ENCODE assay signal across 9 cellular contexts in the genomic region with DNA sequence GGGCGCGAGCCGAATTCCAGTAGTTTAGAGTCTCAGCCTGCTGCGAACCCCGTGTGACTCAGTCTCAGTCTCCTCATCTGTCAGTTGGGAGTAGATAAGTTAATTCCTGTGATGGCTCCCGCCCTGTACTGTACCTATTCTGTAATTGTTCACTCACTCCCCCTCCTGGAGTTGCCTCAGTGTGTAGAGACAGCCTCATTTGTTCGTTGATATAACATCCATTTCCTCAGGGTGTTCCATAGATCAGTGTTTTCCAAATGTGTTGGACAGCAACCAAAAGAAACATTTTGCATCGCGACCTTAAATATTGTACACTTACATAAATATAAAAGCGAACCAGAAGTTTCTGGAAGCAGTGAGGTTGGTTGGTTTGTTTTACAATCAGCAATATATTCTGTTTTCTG. TPM values are rescaled to one million over a fixed set of nuclear protein-coding genes. Genes with fewer than 3 reads are reported as not detected.
DNase-seq lines count a peak whose midpoint lies in the region; ATAC-seq and TF ChIP-seq lines count a peak whose summit lies in the region.
"Had no signal": no experiment of that assay in that cellular context is flagged by ENCODE, and none has a peak within 500 bp of the region (broad histone marks: within the 10 kb centered on the region; RNA-seq: fewer than 3 reads in every experiment).

No MANE protein-coding gene starts in this region.

- H3K4me1 Mint-ChIP-seq in CD4-positive, alpha-beta T cell (ENCODE audit: low read depth), result peaks cover 67% of the 10 kb centered on the region
- peaks cover 68% of the 10 kb centered on the region for H3K4me1 Mint-ChIP-seq in brain

- H3K4me2 ChIP-seq in mesendoderm (ENCODE audit: low read length), result peak overlapping the region; percentile 34

- no peak overlapping the region for H2AK5ac ChIP-seq in mesendoderm (ENCODE audit: low read length)

- peaks cover 39% of the 10 kb centered on the region for H3K79me2 ChIP-seq in mesendoderm (ENCODE audit: control insufficient read depth, insufficient read depth, low read length)

- H3K9me3 ChIP-seq in CD4-positive, alpha-beta T cell (ENCODE audit: control insufficient read depth, low read length), result no peaks in the 10 kb centered on the region
- no peaks in the 10 kb centered on the region for H3K9me3 ChIP-seq in aorta (ENCODE audit: control insufficient read depth, low read length)

- no peak for ATAC-seq in CD4-positive, alpha-beta T cell (ENCODE audit: poor library complexity)
- ATAC-seq in HG03175 (IDR thresholded peaks at IDR 0.05; ENCODE audit: unreplicated experiment) (peak; percentile 8), aorta (ENCODE audit: low FRiP score) (no peak), HG02884 (IDR thresholded peaks at IDR 0.05; ENCODE audit: unreplicated experiment) (no peak)

- no peak overlapping the region for H4K8ac ChIP-seq in mesendoderm (ENCODE audit: low read depth, low read length)

- no peaks in the 10 kb centered on the region for H3K9me3 Mint-ChIP-seq in CD4-positive, alpha-beta T cell
- peaks cover 0 to 5% (median 3%) of the 10 kb centered on the region in 5 experiments for H3K9me3 Mint-ChIP-seq in brain

- no peak overlapping the region for H2BK5ac ChIP-seq in mesendoderm (ENCODE audit: low read length)

- H3K56ac ChIP-seq in mesendoderm (ENCODE audit: low read length), result peak overlapping the region; percentile 94

- peaks cover 61% of the 10 kb centered on the region for H3K36me3 Mint-ChIP-seq in CD4-positive, alpha-beta T cell (ENCODE audit: low read depth)
- H3K36me3 Mint-ChIP-seq in brain, result peaks cover 43% of the 10 kb centered on the region

- TF ChIP-seq CTCF in CD4-positive, alpha-beta T cell (IDR thresholded peaks at IDR 0.05), result peak; percentile 30
- no peak for TF ChIP-seq CTCF in brain (conservative IDR thresholded peaks at IDR 0.05)
- TF ChIP-seq CTCF in GM20000 (IDR thresholded peaks at IDR 0.05; ENCODE audit: extremely low read depth, missing control alignments), result no peak

- no peak overlapping the region for H2BK15ac ChIP-seq in mesendoderm (replicated peaks; ENCODE audit: low read depth)

- no peak overlapping the region for H3K23ac ChIP-seq in mesendoderm (ENCODE audit: low read length)

- H3K27me3 Mint-ChIP-seq in CD4-positive, alpha-beta T cell, result no peaks in the 10 kb centered on the region
- peaks cover 5% of the 10 kb centered on the region for H3K27me3 Mint-ChIP-seq in brain

- peak overlapping the region; percentile 99 for H3K27ac Mint-ChIP-seq in CD4-positive, alpha-beta T cell
- peak overlapping the region; percentile 97 to 100 (median 99) for H3K27ac Mint-ChIP-seq in brain

- no peak for DNase-seq in CD4-positive, alpha-beta T cell
- no peak for DNase-seq in mesendoderm
- no peak for DNase-seq in aorta
- no peak for DNase-seq in dedifferentiated amniotic fluid mesenchymal stem cell (ENCODE audit: extremely low spot score)
- no peak for DNase-seq in GM20000 (ENCODE audit: low spot score)

- no peak overlapping the region for H3K4ac ChIP-seq in mesendoderm (ENCODE audit: low read depth, low read length)

- H2BK120ac ChIP-seq in mesendoderm (ENCODE audit: low read depth, low read length), result no peak overlapping the region

- peak overlapping the region; percentile 88 for H3K9ac ChIP-seq in mesendoderm (ENCODE audit: low read length)

- no CpG with 5 or more reads among the region's 10 CpGs for WGBS in mesendoderm (ENCODE audit: extremely low coverage, insufficient coverage, low lambda C conversion rate)
- 1% methylated on average over 10 of the region's 10 CpGs for whole genome bisulfite sequencing in aorta, 2 donors

- intact Hi-C loops in CD4-positive, alpha-beta T cell (cut with DNase I, micrococcal nuclease), result loop anchor here (1.0 kb wide), 4 partner anchors 27 to 182 kb away; a partner anchor contains a TSS
- intact Hi-C loops in aorta (cut with DNase I), result loop anchor here in 1 of 2 donors (1.0 to 5.0 kb wide), 2 partner anchors 27 to 36 kb away; a partner anchor contains a TSS

- H3K36me3 ChIP-seq in mesendoderm (ENCODE audit: control insufficient read depth, insufficient read depth, low read length) (peaks cover 9% of the 10 kb centered on the region), aorta (ENCODE audit: control insufficient read depth in 1 of 2, insufficient read depth in 2 of 2, low read length in 1 of 2) (peaks cover 0 to 2% of the 10 kb centered on the region in 2 donors)

- no peak overlapping the region for H4K5ac ChIP-seq in mesendoderm (ENCODE audit: low read length)

- H3K18ac ChIP-seq in mesendoderm (ENCODE audit: low read length), result no peak overlapping the region

- peaks cover 21% of the 10 kb centered on the region for H3K79me1 ChIP-seq in mesendoderm (ENCODE audit: low read length)

- peak overlapping the region; percentile 99 for H3K27ac ChIP-seq in CD4-positive, alpha-beta T cell (ENCODE audit: low read depth, low read length)
- no peak overlapping the region for H3K27ac ChIP-seq in mesendoderm (ENCODE audit: low read depth, low read length)
- peak overlapping the region in 1 of 2 donors; percentile 90 for H3K27ac ChIP-seq in aorta (ENCODE audit: low read depth in 1 of 2, low read length in 2 of 2)

- POLR2A ChIA-PET in CD4-positive, alpha-beta T cell (lab: Charles Lee), result interaction anchor here (0.5 to 2.7 kb wide), 27 partner anchors 7 to 758 kb away, joined by 3 to 71 read pairs (median 6); a partner anchor contains a TSS

- H3K4me3 ChIP-seq in mesendoderm (ENCODE audit: low read length) (peak overlapping the region; percentile 87), aorta (ENCODE audit: low read length in 2 of 2) (peak overlapping the region; percentile 67 to 77)

- H3K4me3 Mint-ChIP-seq in CD4-positive, alpha-beta T cell, result peak overlapping the region; percentile 88
- H3K4me3 Mint-ChIP-seq in brain, result peak overlapping the region; percentile 92 to 100 (median 99)

- no peaks in the 10 kb centered on the region for H3K27me3 ChIP-seq in CD4-positive, alpha-beta T cell (ENCODE audit: control insufficient read depth, insufficient read depth, low read length)
- H3K27me3 ChIP-seq in mesendoderm (ENCODE audit: insufficient read depth, low read length, poor library complexity) (no peaks in the 10 kb centered on the region), aorta (ENCODE audit: control insufficient read depth in 1 of 2, insufficient read depth in 2 of 2, low read length in 1 of 2) (no peaks in the 10 kb centered on the region)

- no peaks in the 10 kb centered on the region for H3K4me1 ChIP-seq in mesendoderm (ENCODE audit: control insufficient read depth, low read depth, low read length)
- peaks cover 0 to 3% of the 10 kb centered on the region in 2 donors for H3K4me1 ChIP-seq in aorta (ENCODE audit: control insufficient read depth in 1 of 2, insufficient read depth in 2 of 2, low read length in 2 of 2)

- CTCF ChIA-PET in CD4-positive, alpha-beta T cell (lab: Charles Lee), result interaction anchor here (1.6 kb wide), 2 partner anchors 27 to 912 kb away, joined by 3 to 4 read pairs; a partner anchor contains a TSS

RNA-seq across cellular contexts. Expression of a gene that starts 0.7 kb away (rescaled TPM):
- total RNA-seq in CD4-positive, alpha-beta T cell, result 10 to 100 TPM; 33.1 to 34.1 TPM
- polyA plus RNA-seq in brain (ENCODE audit: insufficient read depth, low read depth, low replicate concordance), result 25.8 TPM
- 27.7 TPM for polyA plus RNA-seq in mesendoderm (2013, experiment 1 of 2)
- 27.0 TPM for polyA plus RNA-seq in mesendoderm (2013, experiment 2 of 2)
- 10 to 100 TPM; 35.8 to 38.3 TPM for total RNA-seq in aorta
- 10 to 100 TPM; 21.4 to 23.5 TPM for polyA plus RNA-seq in aorta

RNA-seq across cellular contexts. Expression of a gene that starts 26.1 kb away (rescaled TPM):
- 10 to 100 TPM; 17.4 to 18.6 TPM for total RNA-seq in CD4-positive, alpha-beta T cell
- polyA plus RNA-seq in brain (ENCODE audit: insufficient read depth, low read depth, low replicate concordance), result 65.5 TPM
- polyA plus RNA-seq in mesendoderm (2013, experiment 1 of 2), result 45.5 TPM
- 45.1 TPM for polyA plus RNA-seq in mesendoderm (2013, experiment 2 of 2)
- total RNA-seq in aorta, result 10 to 100 TPM; 53.1 to 59.0 TPM
- 100 to 1,000 TPM in 1 of 2 donors, 10 to 100 TPM in 1; 71.1 to 141 TPM for polyA plus RNA-seq in aorta

RNA-seq across cellular contexts. Expression of a gene that starts 26.5 kb away (rescaled TPM):
- 10 to 100 TPM; 58.0 to 61.4 TPM for total RNA-seq in CD4-positive, alpha-beta T cell
- 123 TPM for polyA plus RNA-seq in brain (ENCODE audit: insufficient read depth, low read depth, low replicate concordance)
- 41.5 TPM for polyA plus RNA-seq in mesendoderm (2013, experiment 1 of 2)
- 39.9 TPM for polyA plus RNA-seq in mesendoderm (2013, experiment 2 of 2)
- total RNA-seq in aorta, result 10 to 100 TPM; 60.4 to 82.0 TPM
- 100 to 1,000 TPM; 104 to 190 TPM for polyA plus RNA-seq in aorta

RNA-seq across cellular contexts. Expression of a gene that starts 51.0 kb away (rescaled TPM):
- not detected for total RNA-seq in CD4-positive, alpha-beta T cell
- polyA plus RNA-seq in brain (ENCODE audit: insufficient read depth, low read depth, low replicate concordance) (not detected), aorta (100 to 1,000 TPM in 1 of 2 donors, not detected in 1; 129 TPM)
- not detected for polyA plus RNA-seq in mesendoderm (2013, experiment 1 of 2)
- not detected for polyA plus RNA-seq in mesendoderm (2013, experiment 2 of 2)
- total RNA-seq in aorta, result not detected
- total RNA-seq: NCI-H460 had no signal
